In genomic region chr6:161136655-161137054, GRCh38 we compare ENCODE assay signal across 19 cellular contexts.
"Had no signal": no experiment of that assay in that cellular context is flagged by ENCODE, and none has a peak within 500 bp of the region (broad histone marks: within the 10 kb centered on the region; RNA-seq: fewer than 3 reads in every experiment).

No MANE protein-coding gene starts in this region.

- H3K4me1 Mint-ChIP-seq: memory B cell had no signal

- H3K27ac ChIP-seq: cardiac muscle cell, heart left ventricle, parathyroid adenoma, thyroid gland had no signal

- H3K27ac Mint-ChIP-seq: activated naive CD8-positive, alpha-beta T cell; activated T-helper 1 cell treated with anti-CD3 and anti-CD28 coated beads, Interleukin-12 subunit alpha, Interleukin-12 subunit beta, Interleukin-2, Interleukin-4 antibody, amounts not matched to agents 30 ng/mL and 10 ng/mL and 1 ng/mL, durations not matched to agents 14 hours and 24 hours and 36 hours; memory B cell had no signal

- H3K79me2 ChIP-seq: parathyroid adenoma had no signal

- H3K27me3 ChIP-seq: cardiac muscle cell, dorsolateral prefrontal cortex, heart left ventricle, thyroid gland had no signal

- H3K4me1 ChIP-seq: parathyroid adenoma had no signal

- H2AFZ ChIP-seq: parathyroid adenoma had no signal

- H3K4me3 ChIP-seq: cardiac muscle cell, dorsolateral prefrontal cortex, heart left ventricle, mucosa of descending colon, smooth muscle cell, thyroid gland had no signal

- FAIRE-seq: frontal cortex had no signal

- DNase-seq: activated CD4-positive, alpha-beta T cell treated with anti-CD3 and anti-CD28 coated beads for 48 hours; activated CD4-positive, CD25-positive, alpha-beta regulatory T cell; amygdala; dorsolateral prefrontal cortex; heart left ventricle; mucosa of descending colon; naive B cell; stimulated activated CD4-positive, alpha-beta T cell treated with anti-CD3 and anti-CD28 coated beads, Interleukin-4, amount 100 ng/mL, for 4 hours; stimulated activated naive CD4-positive, alpha-beta T cell treated with Interleukin-2 at 50 U/mL for 16 hours; T-helper 9 cell; thyroid gland had no signal

- ATAC-seq: heart left ventricle, mucosa of descending colon, sciatic nerve had no signal

- H3K4me2 ChIP-seq: smooth muscle cell had no signal

- H3K9ac ChIP-seq: parathyroid adenoma had no signal

- H3K27me3 Mint-ChIP-seq: activated naive CD8-positive, alpha-beta T cell; memory B cell; naive B cell had no signal

- H3K36me3 ChIP-seq: thyroid gland had no signal

- H3K9me3 ChIP-seq: heart left ventricle, mucosa of descending colon, thyroid gland had no signal

- H3K4me3 Mint-ChIP-seq: activated naive CD8-positive, alpha-beta T cell; activated T-helper 1 cell treated with anti-CD3 and anti-CD28 coated beads, Interleukin-12 subunit alpha, Interleukin-12 subunit beta, Interleukin-2, Interleukin-4 antibody, amounts not matched to agents 30 ng/mL and 10 ng/mL and 1 ng/mL, durations not matched to agents 14 hours and 24 hours and 36 hours; memory B cell had no signal

- H3K9me3 Mint-ChIP-seq: activated T-helper 1 cell treated with anti-CD3 and anti-CD28 coated beads, Interleukin-12 subunit alpha, Interleukin-12 subunit beta, Interleukin-2, Interleukin-4 antibody, amounts not matched to agents 30 ng/mL and 10 ng/mL and 1 ng/mL, durations not matched to agents 14 hours and 24 hours and 36 hours; memory B cell; naive B cell had no signal

- H3K36me3 Mint-ChIP-seq: activated naive CD8-positive, alpha-beta T cell; memory B cell had no signal
